1 cellular context compared by ENCODE assay signal in the genomic region with DNA sequence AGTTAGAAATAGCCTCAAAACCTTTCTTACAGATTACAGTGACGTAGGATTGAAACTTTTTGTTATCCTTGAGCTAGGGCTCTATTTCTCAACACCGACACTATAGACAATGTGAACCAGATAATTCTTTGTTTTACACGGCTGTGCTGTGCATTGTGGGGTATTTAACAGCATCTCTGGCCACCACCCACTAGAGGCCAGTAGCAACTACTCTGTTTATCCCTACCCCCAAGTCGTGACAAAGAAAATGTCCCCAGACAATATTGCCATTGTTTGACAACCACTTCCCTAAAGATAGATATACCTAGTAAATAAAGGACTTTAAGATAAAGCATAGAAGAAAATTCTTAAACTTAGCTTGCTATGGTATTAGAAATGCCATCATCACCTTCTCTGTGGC.
TF ChIP-seq lines count a peak whose summit lies in the region.

No MANE protein-coding gene starts in this region.

TF ChIP-seq in WTC11, 78 proteins besides CTCF, POLR2A, EP300 and RAD21 (continued from another document):
- TF ChIP-seq, protein P1, sequence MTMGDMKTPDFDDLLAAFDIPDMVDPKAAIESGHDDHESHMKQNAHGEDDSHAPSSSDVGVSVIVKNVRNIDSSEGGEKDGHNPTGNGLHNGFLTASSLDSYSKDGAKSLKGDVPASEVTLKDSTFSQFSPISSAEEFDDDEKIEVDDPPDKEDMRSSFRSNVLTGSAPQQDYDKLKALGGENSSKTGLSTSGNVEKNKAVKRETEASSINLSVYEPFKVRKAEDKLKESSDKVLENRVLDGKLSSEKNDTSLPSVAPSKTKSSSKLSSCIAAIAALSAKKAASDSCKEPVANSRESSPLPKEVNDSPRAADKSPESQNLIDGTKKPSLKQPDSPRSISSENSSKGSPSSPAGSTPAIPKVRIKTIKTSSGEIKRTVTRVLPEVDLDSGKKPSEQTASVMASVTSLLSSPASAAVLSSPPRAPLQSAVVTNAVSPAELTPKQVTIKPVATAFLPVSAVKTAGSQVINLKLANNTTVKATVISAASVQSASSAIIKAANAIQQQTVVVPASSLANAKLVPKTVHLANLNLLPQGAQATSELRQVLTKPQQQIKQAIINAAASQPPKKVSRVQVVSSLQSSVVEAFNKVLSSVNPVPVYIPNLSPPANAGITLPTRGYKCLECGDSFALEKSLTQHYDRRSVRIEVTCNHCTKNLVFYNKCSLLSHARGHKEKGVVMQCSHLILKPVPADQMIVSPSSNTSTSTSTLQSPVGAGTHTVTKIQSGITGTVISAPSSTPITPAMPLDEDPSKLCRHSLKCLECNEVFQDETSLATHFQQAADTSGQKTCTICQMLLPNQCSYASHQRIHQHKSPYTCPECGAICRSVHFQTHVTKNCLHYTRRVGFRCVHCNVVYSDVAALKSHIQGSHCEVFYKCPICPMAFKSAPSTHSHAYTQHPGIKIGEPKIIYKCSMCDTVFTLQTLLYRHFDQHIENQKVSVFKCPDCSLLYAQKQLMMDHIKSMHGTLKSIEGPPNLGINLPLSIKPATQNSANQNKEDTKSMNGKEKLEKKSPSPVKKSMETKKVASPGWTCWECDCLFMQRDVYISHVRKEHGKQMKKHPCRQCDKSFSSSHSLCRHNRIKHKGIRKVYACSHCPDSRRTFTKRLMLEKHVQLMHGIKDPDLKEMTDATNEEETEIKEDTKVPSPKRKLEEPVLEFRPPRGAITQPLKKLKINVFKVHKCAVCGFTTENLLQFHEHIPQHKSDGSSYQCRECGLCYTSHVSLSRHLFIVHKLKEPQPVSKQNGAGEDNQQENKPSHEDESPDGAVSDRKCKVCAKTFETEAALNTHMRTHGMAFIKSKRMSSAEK (CRISPR knock-in tag; IDR thresholded peaks at IDR 0.05; ENCODE audit: borderline replicate concordance): no peak
- TF ChIP-seq, protein P2, sequence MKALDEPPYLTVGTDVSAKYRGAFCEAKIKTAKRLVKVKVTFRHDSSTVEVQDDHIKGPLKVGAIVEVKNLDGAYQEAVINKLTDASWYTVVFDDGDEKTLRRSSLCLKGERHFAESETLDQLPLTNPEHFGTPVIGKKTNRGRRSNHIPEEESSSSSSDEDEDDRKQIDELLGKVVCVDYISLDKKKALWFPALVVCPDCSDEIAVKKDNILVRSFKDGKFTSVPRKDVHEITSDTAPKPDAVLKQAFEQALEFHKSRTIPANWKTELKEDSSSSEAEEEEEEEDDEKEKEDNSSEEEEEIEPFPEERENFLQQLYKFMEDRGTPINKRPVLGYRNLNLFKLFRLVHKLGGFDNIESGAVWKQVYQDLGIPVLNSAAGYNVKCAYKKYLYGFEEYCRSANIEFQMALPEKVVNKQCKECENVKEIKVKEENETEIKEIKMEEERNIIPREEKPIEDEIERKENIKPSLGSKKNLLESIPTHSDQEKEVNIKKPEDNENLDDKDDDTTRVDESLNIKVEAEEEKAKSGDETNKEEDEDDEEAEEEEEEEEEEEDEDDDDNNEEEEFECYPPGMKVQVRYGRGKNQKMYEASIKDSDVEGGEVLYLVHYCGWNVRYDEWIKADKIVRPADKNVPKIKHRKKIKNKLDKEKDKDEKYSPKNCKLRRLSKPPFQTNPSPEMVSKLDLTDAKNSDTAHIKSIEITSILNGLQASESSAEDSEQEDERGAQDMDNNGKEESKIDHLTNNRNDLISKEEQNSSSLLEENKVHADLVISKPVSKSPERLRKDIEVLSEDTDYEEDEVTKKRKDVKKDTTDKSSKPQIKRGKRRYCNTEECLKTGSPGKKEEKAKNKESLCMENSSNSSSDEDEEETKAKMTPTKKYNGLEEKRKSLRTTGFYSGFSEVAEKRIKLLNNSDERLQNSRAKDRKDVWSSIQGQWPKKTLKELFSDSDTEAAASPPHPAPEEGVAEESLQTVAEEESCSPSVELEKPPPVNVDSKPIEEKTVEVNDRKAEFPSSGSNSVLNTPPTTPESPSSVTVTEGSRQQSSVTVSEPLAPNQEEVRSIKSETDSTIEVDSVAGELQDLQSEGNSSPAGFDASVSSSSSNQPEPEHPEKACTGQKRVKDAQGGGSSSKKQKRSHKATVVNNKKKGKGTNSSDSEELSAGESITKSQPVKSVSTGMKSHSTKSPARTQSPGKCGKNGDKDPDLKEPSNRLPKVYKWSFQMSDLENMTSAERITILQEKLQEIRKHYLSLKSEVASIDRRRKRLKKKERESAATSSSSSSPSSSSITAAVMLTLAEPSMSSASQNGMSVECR (CRISPR knock-in tag; IDR thresholded peaks at IDR 0.05; ENCODE audit: borderline replicate concordance): no peak
- TF ChIP-seq, protein P3, sequence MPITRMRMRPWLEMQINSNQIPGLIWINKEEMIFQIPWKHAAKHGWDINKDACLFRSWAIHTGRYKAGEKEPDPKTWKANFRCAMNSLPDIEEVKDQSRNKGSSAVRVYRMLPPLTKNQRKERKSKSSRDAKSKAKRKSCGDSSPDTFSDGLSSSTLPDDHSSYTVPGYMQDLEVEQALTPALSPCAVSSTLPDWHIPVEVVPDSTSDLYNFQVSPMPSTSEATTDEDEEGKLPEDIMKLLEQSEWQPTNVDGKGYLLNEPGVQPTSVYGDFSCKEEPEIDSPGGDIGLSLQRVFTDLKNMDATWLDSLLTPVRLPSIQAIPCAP (CRISPR knock-in tag; IDR thresholded peaks at IDR 0.05): no peak
- TF ChIP-seq JUN (CRISPR knock-in tag; IDR thresholded peaks at IDR 0.05) (no peak), CREB1 (CRISPR knock-in tag; IDR thresholded peaks at IDR 0.05) (no peak), NR2C2 (CRISPR knock-in tag; IDR thresholded peaks at IDR 0.05) (no peak), GRHL2 (CRISPR knock-in tag; IDR thresholded peaks at IDR 0.05; ENCODE audit: insufficient replicate concordance, severe bottlenecking) (no peak), RORB (CRISPR knock-in tag; IDR thresholded peaks at IDR 0.05) (no peak)
- TF ChIP-seq, protein P4, sequence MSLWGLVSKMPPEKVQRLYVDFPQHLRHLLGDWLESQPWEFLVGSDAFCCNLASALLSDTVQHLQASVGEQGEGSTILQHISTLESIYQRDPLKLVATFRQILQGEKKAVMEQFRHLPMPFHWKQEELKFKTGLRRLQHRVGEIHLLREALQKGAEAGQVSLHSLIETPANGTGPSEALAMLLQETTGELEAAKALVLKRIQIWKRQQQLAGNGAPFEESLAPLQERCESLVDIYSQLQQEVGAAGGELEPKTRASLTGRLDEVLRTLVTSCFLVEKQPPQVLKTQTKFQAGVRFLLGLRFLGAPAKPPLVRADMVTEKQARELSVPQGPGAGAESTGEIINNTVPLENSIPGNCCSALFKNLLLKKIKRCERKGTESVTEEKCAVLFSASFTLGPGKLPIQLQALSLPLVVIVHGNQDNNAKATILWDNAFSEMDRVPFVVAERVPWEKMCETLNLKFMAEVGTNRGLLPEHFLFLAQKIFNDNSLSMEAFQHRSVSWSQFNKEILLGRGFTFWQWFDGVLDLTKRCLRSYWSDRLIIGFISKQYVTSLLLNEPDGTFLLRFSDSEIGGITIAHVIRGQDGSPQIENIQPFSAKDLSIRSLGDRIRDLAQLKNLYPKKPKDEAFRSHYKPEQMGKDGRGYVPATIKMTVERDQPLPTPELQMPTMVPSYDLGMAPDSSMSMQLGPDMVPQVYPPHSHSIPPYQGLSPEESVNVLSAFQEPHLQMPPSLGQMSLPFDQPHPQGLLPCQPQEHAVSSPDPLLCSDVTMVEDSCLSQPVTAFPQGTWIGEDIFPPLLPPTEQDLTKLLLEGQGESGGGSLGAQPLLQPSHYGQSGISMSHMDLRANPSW (CRISPR knock-in tag; conservative IDR thresholded peaks at IDR 0.05; ENCODE audit: low read depth): no peak
